In genomic region chr19:33064778-33065550, GRCh38 we compare ENCODE assay signal across 8 cellular contexts. TPM values are rescaled to one million over a fixed set of nuclear protein-coding genes. Genes with fewer than 3 reads are reported as not detected.
DNase-seq lines count a peak whose midpoint lies in the region; ATAC-seq and TF ChIP-seq lines count a peak whose summit lies in the region.

Gene RHPN2 (minus strand): TSS chr19:33064888. CDS start chr19:33064852, 36 bp downstream.

- intact Hi-C loops in posterior vena cava (cut with DNase I) (no loop called here), uterus (cut with DNase I; ENCODE audit: low total_unique reads) (no loop called here)

- H3K9me3 ChIP-seq in uterus, result no peaks in the 10 kb centered on the region

- H3K4me1 Mint-ChIP-seq in glutamatergic neuron (ENCODE audit: low read depth, unreplicated experiment), result no peaks in the 10 kb centered on the region

- no peaks in the 10 kb centered on the region for H3K36me3 ChIP-seq in uterus

- no peak for TF ChIP-seq CTCF in C4-2B (conservative IDR thresholded peaks at IDR 0.05)
- no peak for TF ChIP-seq CTCF in glutamatergic neuron (IDR thresholded peaks at IDR 0.05; ENCODE audit: partially characterized antibody, unreplicated experiment)
- peak in 1 of 4 experiments; percentile 1 for TF ChIP-seq CTCF in uterus (IDR thresholded peaks at IDR 0.05)

- peaks cover 3% of the 10 kb centered on the region for H3K9me3 Mint-ChIP-seq in glutamatergic neuron (ENCODE audit: unreplicated experiment)

- no peak for TF ChIP-seq POLR2A in uterus (IDR thresholded peaks at IDR 0.05)

- H3K27me3 Mint-ChIP-seq in glutamatergic neuron (ENCODE audit: unreplicated experiment), result peaks cover 10% of the 10 kb centered on the region

- H3K27ac ChIP-seq in C4-2B, result peak within 1 kb of the TSS; percentile 86
- H3K27ac ChIP-seq in uterus, result peak within 1 kb of the TSS in 1 of 2 donors; percentile 48

- H3K4me1 ChIP-seq in uterus, result peaks cover 0 to 10% of the 10 kb centered on the region in 2 donors

- DNase-seq in HUDEP-2 (lab: John Stamatoyannopoulos, UW; ENCODE audit: unreplicated experiment in 76 of 76), result peak in 70 of 76 experiments; percentile 12 to 82 (median 64)
- DNase-seq in RPMI7951 (ENCODE audit: low read depth), result peak; percentile 72
- peak; percentile 83 for DNase-seq in activated effector memory CD4-positive, alpha-beta T cell treated with anti-CD3 and anti-CD28 coated beads, Interleukin-2, amount 50 U/mL, for 16 hours
- DNase-seq in glutamatergic neuron, result peak; percentile 68
- DNase-seq in posterior vena cava (ENCODE audit: low spot score), result peak; percentile 82
- DNase-seq in uterus, result peak; percentile 54 to 63

- no peak within 1 kb of the TSS for H3K27ac Mint-ChIP-seq in glutamatergic neuron (ENCODE audit: unreplicated experiment)

- ATAC-seq in GM19397 (IDR thresholded peaks at IDR 0.05; ENCODE audit: unreplicated experiment), result peak; percentile 74

- peak within 1 kb of the TSS; percentile 63 for H3K4me3 Mint-ChIP-seq in glutamatergic neuron (ENCODE audit: unreplicated experiment)

- H3K4me3 ChIP-seq in uterus, result peak within 1 kb of the TSS; percentile 41 to 72

- H3K27me3 ChIP-seq in uterus, result no peaks in the 10 kb centered on the region

- H3K36me3 Mint-ChIP-seq in glutamatergic neuron (ENCODE audit: unreplicated experiment), result no peaks in the 10 kb centered on the region

RNA-seq across cellular contexts. Expression of gene RHPN2, which starts in this region (rescaled TPM):
- total RNA-seq in RPMI7951 (2014; rRNA removed; shearing (Covaris generic)), result 7.3 and 10.0 TPM in 2 replicates
- 1.8 TPM for total RNA-seq in glutamatergic neuron (ENCODE audit: unreplicated experiment)
- 1 to 10 TPM in 1 of 2 donors, under 1 TPM in 1; 0.56 to 1.5 TPM for total RNA-seq in posterior vena cava
- 10 to 100 TPM in 1 of 4 donors, 1 to 10 TPM in 2, under 1 TPM in 1; under 0.01 to 10.6 (median 5.1) TPM for total RNA-seq in uterus
